ENCODE assay signal across 13 cellular contexts in the genomic region with DNA sequence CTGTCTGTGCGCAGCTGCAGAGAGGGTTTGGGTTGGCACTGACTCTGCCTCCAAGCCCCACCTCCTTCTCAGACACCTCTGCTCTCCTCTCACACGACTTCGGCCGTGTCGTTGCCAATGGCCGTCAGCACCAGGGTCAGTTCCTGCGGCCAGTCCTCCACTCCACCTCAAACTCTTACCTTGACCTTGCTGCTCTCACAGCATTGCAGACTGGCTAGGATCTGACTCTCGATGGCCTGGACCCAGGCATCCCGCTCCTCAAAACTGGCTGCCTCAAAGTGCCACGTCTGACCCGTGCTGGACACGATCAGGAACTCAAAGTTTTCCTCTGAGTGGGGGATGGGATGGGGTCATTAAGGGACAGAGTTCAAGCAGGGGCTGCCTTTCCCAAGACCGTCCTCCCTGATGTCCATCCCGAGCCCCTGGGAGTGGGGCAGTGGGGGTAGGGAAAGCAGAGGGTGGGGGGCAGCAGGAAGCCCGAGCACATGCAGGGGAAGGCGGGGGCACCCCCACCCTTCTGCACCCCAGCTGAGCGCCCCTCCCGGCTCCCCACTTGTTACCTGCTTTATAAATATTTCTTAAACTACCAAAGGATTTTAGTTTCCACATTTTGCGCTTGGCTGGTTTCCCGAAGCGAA. TPM values are rescaled to one million over a fixed set of nuclear protein-coding genes. Genes with fewer than 3 reads are reported as not detected.
A peak's percentile ranks its signal among the peaks of the same experiment; 100 is the strongest.
DNase-seq lines count a peak whose midpoint lies in the region; ATAC-seq and TF ChIP-seq lines count a peak whose summit lies in the region.
"Had no signal": no experiment of that assay in that cellular context is flagged by ENCODE, and none has a peak within 500 bp of the region (broad histone marks: within the 10 kb centered on the region; RNA-seq: fewer than 3 reads in every experiment).

No MANE protein-coding gene starts in this region.

- H3K9me3 Mint-ChIP-seq in activated naive CD4-positive, alpha-beta T cell treated with anti-CD3 and anti-CD28 coated beads, Interleukin-2, amount 50 U/mL, for 72 hours, result no peaks in the 10 kb centered on the region
- no peaks in the 10 kb centered on the region for H3K9me3 Mint-ChIP-seq in activated T-helper 17 cell treated with anti-CD3 and anti-CD28 coated beads, Interleukin-2, amount 50 U/mL, for 72 hours
- H3K9me3 Mint-ChIP-seq: activated T-helper 2 cell treated with anti-CD3 and anti-CD28 coated beads, Interferon-gamma antibody, Interleukin-2, Interleukin-4, amounts not matched to agents 10 μg/mL and 5 μg/mL and 100 μg/mL, durations not matched to agents 14 hours and 24 hours and 36 hours; natural killer cell had no signal

- H3K27me3 Mint-ChIP-seq in activated T-helper 17 cell treated with anti-CD3 and anti-CD28 coated beads, Interleukin-2, amount 50 U/mL, for 72 hours, result no peaks in the 10 kb centered on the region
- H3K27me3 Mint-ChIP-seq: B cell had no signal

- 38 to 45% methylated on average over 20 to 21 of the region's 21 CpGs for WGBS in thyroid gland, 2 donors
- WGBS in stomach, 5 donors, result 43 to 58% (median 48%) methylated on average over 21 of the region's 21 CpGs

- TF ChIP-seq EP300 in stomach (IDR thresholded peaks at IDR 0.05), result no peak

- no peak for ATAC-seq in activated naive CD4-positive, alpha-beta T cell treated with anti-CD3 and anti-CD28 coated beads, Interleukin-2, amount 50 U/mL, for 72 hours
- no peak for ATAC-seq in activated T-helper 17 cell treated with anti-CD3 and anti-CD28 coated beads, Interleukin-2, amount 50 U/mL, for 72 hours (replicated peaks)
- no peak for ATAC-seq in GM21529 (IDR thresholded peaks at IDR 0.05; ENCODE audit: unreplicated experiment)
- ATAC-seq: natural killer cell had no signal

- intact Hi-C loops in thyroid gland (cut with DNase I), result no loop called here
- intact Hi-C loops in stomach (cut with DNase I; ENCODE audit: low total_unique reads), result no loop called here

- H3K27ac Mint-ChIP-seq in activated naive CD4-positive, alpha-beta T cell treated with anti-CD3 and anti-CD28 coated beads, Interleukin-2, amount 50 U/mL, for 72 hours, result peak overlapping the region; percentile 25 to 45
- H3K27ac Mint-ChIP-seq in activated T-helper 17 cell treated with anti-CD3 and anti-CD28 coated beads, Interleukin-2, amount 50 U/mL, for 72 hours, result peak overlapping the region; percentile 51
- H3K27ac Mint-ChIP-seq: activated T-helper 2 cell treated with anti-CD3 and anti-CD28 coated beads, Interferon-gamma antibody, Interleukin-2, Interleukin-4, amounts not matched to agents 10 μg/mL and 5 μg/mL and 100 μg/mL, durations not matched to agents 14 hours and 24 hours and 36 hours; B cell; natural killer cell had no signal

- peaks cover 10 to 22% of the 10 kb centered on the region in 2 donors for H3K36me3 Mint-ChIP-seq in activated naive CD4-positive, alpha-beta T cell treated with anti-CD3 and anti-CD28 coated beads, Interleukin-2, amount 50 U/mL, for 72 hours
- H3K36me3 Mint-ChIP-seq in activated T-helper 17 cell treated with anti-CD3 and anti-CD28 coated beads, Interleukin-2, amount 50 U/mL, for 72 hours (ENCODE audit: low read depth), result peaks cover 74% of the 10 kb centered on the region
- H3K36me3 Mint-ChIP-seq: natural killer cell had no signal

- peaks cover 16% of the 10 kb centered on the region for H3K4me1 Mint-ChIP-seq in activated T-helper 17 cell treated with anti-CD3 and anti-CD28 coated beads, Interleukin-2, amount 50 U/mL, for 72 hours

- H3K4me3 Mint-ChIP-seq in activated T-helper 17 cell treated with anti-CD3 and anti-CD28 coated beads, Interleukin-2, amount 50 U/mL, for 72 hours, result no peak overlapping the region
- H3K4me3 Mint-ChIP-seq: B cell, natural killer cell had no signal

- no peaks in the 10 kb centered on the region for H3K9me3 ChIP-seq in thyroid gland
- no peaks in the 10 kb centered on the region for H3K9me3 ChIP-seq in stomach

- H3K27ac ChIP-seq in thyroid gland (no peak overlapping the region), stomach (no peak overlapping the region)
- H3K27ac ChIP-seq: cardiac muscle cell had no signal

- H3K27me3 ChIP-seq in thyroid gland, result no peaks in the 10 kb centered on the region
- H3K27me3 ChIP-seq in stomach, result peaks cover 0 to 78% (median 0%) of the 10 kb centered on the region in 3 donors

- TF ChIP-seq CTCF in thyroid gland (IDR thresholded peaks at IDR 0.05) (no peak), stomach (IDR thresholded peaks at IDR 0.05) (no peak)

- TF ChIP-seq POLR2A in thyroid gland (IDR thresholded peaks at IDR 0.05), result no peak
- TF ChIP-seq POLR2A in stomach (IDR thresholded peaks at IDR 0.05), result no peak

- H3K4me3 ChIP-seq in thyroid gland (replicated peaks in 1 of 3), result no peak overlapping the region
- H3K4me3 ChIP-seq in stomach, result no peak overlapping the region
- H3K4me3 ChIP-seq: cardiac muscle cell had no signal

- peaks cover 9 to 24% of the 10 kb centered on the region in 2 donors for H3K4me1 ChIP-seq in thyroid gland
- peaks cover 19 to 27% (median 22%) of the 10 kb centered on the region in 4 donors for H3K4me1 ChIP-seq in stomach

- H3K36me3 ChIP-seq in thyroid gland, result no peaks in the 10 kb centered on the region
- H3K36me3 ChIP-seq in stomach, result peaks cover 0 to 42% (median 5%) of the 10 kb centered on the region in 4 donors
- H3K36me3 ChIP-seq: cardiac muscle cell had no signal

- DNase-seq in activated naive CD4-positive, alpha-beta T cell treated with anti-CD3 and anti-CD28 coated beads, Interleukin-2, amount 50 U/mL, for 72 hours (ENCODE audit: low spot score in 2 of 2), result no peak
- DNase-seq in activated naive CD4-positive, alpha-beta T cell treated with anti-CD3 and anti-CD28 coated beads, Interleukin-2, amount 50 U/mL, for 16 hours, result no peak
- peak; percentile 68 for DNase-seq in left kidney (ENCODE audit: low read depth, low spot score)
- DNase-seq in thyroid gland, result peak; percentile 60
- no peak for DNase-seq in stomach
- no peak for DNase-seq in SK-N-DZ (ENCODE audit: low spot score)
- DNase-seq: NCI-H226 had no signal

RNA-seq across cellular contexts. Expression of a gene that starts 10.7 kb away (rescaled TPM):
- 10 to 100 TPM; 28.9 to 38.4 TPM for total RNA-seq in activated naive CD4-positive, alpha-beta T cell treated with anti-CD3 and anti-CD28 coated beads, Interleukin-2, amount 50 U/mL, for 72 hours
- 10 to 100 TPM; 34.9 to 52.0 TPM for total RNA-seq in activated T-helper 17 cell treated with anti-CD3 and anti-CD28 coated beads, Interleukin-2, amount 50 U/mL, for 72 hours
- total RNA-seq in thyroid gland (1 to 10 TPM in 1 of 4 donors, under 1 TPM in 3; 0.45 to 1.3 (median 0.80) TPM), stomach (1 to 10 TPM in 2 of 5 donors, under 1 TPM in 2, not detected in 1; under 0.01 to 5.7 (median 1.5) TPM)
- under 1 TPM; 0.53 to 0.68 (median 0.61) TPM for polyA plus RNA-seq in stomach
- 10.6 and 12.7 TPM in 2 replicates for polyA plus RNA-seq in SK-N-DZ (2014; cell fraction: cytosol; rRNA removed)
- polyA plus RNA-seq in SK-N-DZ (2014; cell fraction: nucleus; rRNA removed), result 33.8 and 37.0 TPM in 2 replicates

RNA-seq across cellular contexts. Expression of a gene that starts 17.0 kb away (rescaled TPM):
- total RNA-seq in activated naive CD4-positive, alpha-beta T cell treated with anti-CD3 and anti-CD28 coated beads, Interleukin-2, amount 50 U/mL, for 72 hours, result 10 to 100 TPM in 1 of 2 donors, 1 to 10 TPM in 1; 9.7 to 15.1 TPM
- total RNA-seq in activated T-helper 17 cell treated with anti-CD3 and anti-CD28 coated beads, Interleukin-2, amount 50 U/mL, for 72 hours, result 10 to 100 TPM; 10.7 to 18.7 TPM
- total RNA-seq in thyroid gland, result 100 to 1,000 TPM; 110 to 166 (median 137) TPM
- total RNA-seq in stomach, result 10 to 100 TPM; 10.1 to 46.8 (median 20.4) TPM
- polyA plus RNA-seq in stomach, result 10 to 100 TPM; 14.7 to 27.5 (median 18.4) TPM
- polyA plus RNA-seq in SK-N-DZ (2014; cell fraction: cytosol; rRNA removed), result 63.5 and 81.0 TPM in 2 replicates
- polyA plus RNA-seq in SK-N-DZ (2014; cell fraction: nucleus; rRNA removed), result 30.2 and 42.0 TPM in 2 replicates

RNA-seq across cellular contexts. Expression of a gene that starts 24.2 kb away (rescaled TPM):
- total RNA-seq in activated naive CD4-positive, alpha-beta T cell treated with anti-CD3 and anti-CD28 coated beads, Interleukin-2, amount 50 U/mL, for 72 hours, result 100 to 1,000 TPM; 183 to 191 TPM
- total RNA-seq in activated T-helper 17 cell treated with anti-CD3 and anti-CD28 coated beads, Interleukin-2, amount 50 U/mL, for 72 hours, result 100 to 1,000 TPM; 132 to 242 TPM
- 100 to 1,000 TPM in 3 of 4 donors, 10 to 100 TPM in 1; 95.2 to 137 (median 113) TPM for total RNA-seq in thyroid gland
- 100 to 1,000 TPM in 2 of 5 donors, 10 to 100 TPM in 3; 26.3 to 113 (median 39.1) TPM for total RNA-seq in stomach
- polyA plus RNA-seq in stomach, result 10 to 100 TPM; 43.7 to 70.7 (median 57.3) TPM
- polyA plus RNA-seq in SK-N-DZ (2014; cell fraction: cytosol; rRNA removed), result 521 and 557 TPM in 2 replicates
- polyA plus RNA-seq in SK-N-DZ (2014; cell fraction: nucleus; rRNA removed), result 182 and 296 TPM in 2 replicates

RNA-seq across cellular contexts. Expression of a gene that starts 27.0 kb away (rescaled TPM):
- total RNA-seq in activated naive CD4-positive, alpha-beta T cell treated with anti-CD3 and anti-CD28 coated beads, Interleukin-2, amount 50 U/mL, for 72 hours, result 10 to 100 TPM; 17.4 to 26.4 TPM
- total RNA-seq in activated T-helper 17 cell treated with anti-CD3 and anti-CD28 coated beads, Interleukin-2, amount 50 U/mL, for 72 hours, result 10 to 100 TPM; 22.5 to 26.9 TPM
- total RNA-seq in thyroid gland, result 10 to 100 TPM; 17.5 to 25.1 (median 21.4) TPM
- 10 to 100 TPM in 1 of 5 donors, 1 to 10 TPM in 4; 1.0 to 14.7 (median 8.7) TPM for total RNA-seq in stomach
- polyA plus RNA-seq in stomach, result 10 to 100 TPM in 2 of 3 donors, 1 to 10 TPM in 1; 7.0 to 16.0 (median 14.7) TPM
- 20.5 and 26.1 TPM in 2 replicates for polyA plus RNA-seq in SK-N-DZ (2014; cell fraction: cytosol; rRNA removed)
- polyA plus RNA-seq in SK-N-DZ (2014; cell fraction: nucleus; rRNA removed), result 28.3 and 38.3 TPM in 2 replicates

RNA-seq across cellular contexts. Expression of a gene that starts 33.9 kb away (rescaled TPM):
- 100 to 1,000 TPM in 1 of 2 donors, 10 to 100 TPM in 1; 87.1 to 116 TPM for total RNA-seq in activated naive CD4-positive, alpha-beta T cell treated with anti-CD3 and anti-CD28 coated beads, Interleukin-2, amount 50 U/mL, for 72 hours
- 100 to 1,000 TPM; 107 to 114 TPM for total RNA-seq in activated T-helper 17 cell treated with anti-CD3 and anti-CD28 coated beads, Interleukin-2, amount 50 U/mL, for 72 hours
- total RNA-seq in thyroid gland, result 100 to 1,000 TPM; 262 to 393 (median 286) TPM
- 100 to 1,000 TPM; 135 to 408 (median 192) TPM for total RNA-seq in stomach
- 100 to 1,000 TPM in 2 of 3 donors, 10 to 100 TPM in 1; 85.8 to 171 (median 137) TPM for polyA plus RNA-seq in stomach
- 136 and 145 TPM in 2 replicates for polyA plus RNA-seq in SK-N-DZ (2014; cell fraction: cytosol; rRNA removed)
- polyA plus RNA-seq in SK-N-DZ (2014; cell fraction: nucleus; rRNA removed), result 262 and 352 TPM in 2 replicates

Comparison
In these comparisons a context has a peak if more than half of its experiments do, and no peak if none do; other contexts are left out.
1. DNase-seq: peak in left kidney (single experiment) and thyroid gland (2 of 2); none in activated naive CD4-positive, alpha-beta T cell treated with anti-CD3 and anti-CD28 coated beads, Interleukin-2, amount 50 U/mL, for 72 hours (0 of 2), activated naive CD4-positive, alpha-beta T cell treated with anti-CD3 and anti-CD28 coated beads, Interleukin-2, amount 50 U/mL, for 16 hours (single experiment), stomach (single experiment) and SK-N-DZ (single experiment).
2. RNA of a gene that starts 10.7 kb away (total RNA-seq): 34.9 to 52.0 TPM in activated T-helper 17 cell treated with anti-CD3 and anti-CD28 coated beads, Interleukin-2, amount 50 U/mL, for 72 hours and 28.9 to 38.4 TPM in activated naive CD4-positive, alpha-beta T cell treated with anti-CD3 and anti-CD28 coated beads, Interleukin-2, amount 50 U/mL, for 72 hours; 0.45 to 1.3 TPM in thyroid gland and under 0.01 to 5.7 TPM in stomach; every median in the first group is over 4 times any median in the second.